In the genomic region with DNA sequence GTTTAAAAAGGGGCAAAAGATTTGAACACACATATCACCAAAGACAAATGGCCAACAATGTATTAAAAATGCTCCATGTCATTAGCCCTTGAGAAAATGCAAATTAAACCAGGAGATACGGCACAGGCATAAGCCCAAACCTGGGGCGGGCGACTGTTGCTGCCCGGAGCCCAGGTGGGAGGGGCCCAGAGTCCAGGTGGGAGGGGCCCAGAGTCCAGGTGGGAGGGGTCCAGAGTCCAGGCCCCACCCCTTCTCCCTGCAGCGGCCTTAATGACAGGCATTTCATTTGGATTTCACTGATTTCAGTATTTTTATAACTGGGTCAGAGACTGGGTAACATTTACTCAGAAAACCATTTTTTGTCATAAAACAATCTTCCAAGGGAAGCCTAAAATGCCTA, we compare ENCODE assay signal across 2 cellular contexts.
TF ChIP-seq lines count a peak whose summit lies in the region.

No MANE protein-coding gene starts in this region.

TF ChIP-seq in IMR-90, 13 proteins besides CTCF, POLR2A, EP300 and RAD21:
- TF ChIP-seq, protein P1, sequence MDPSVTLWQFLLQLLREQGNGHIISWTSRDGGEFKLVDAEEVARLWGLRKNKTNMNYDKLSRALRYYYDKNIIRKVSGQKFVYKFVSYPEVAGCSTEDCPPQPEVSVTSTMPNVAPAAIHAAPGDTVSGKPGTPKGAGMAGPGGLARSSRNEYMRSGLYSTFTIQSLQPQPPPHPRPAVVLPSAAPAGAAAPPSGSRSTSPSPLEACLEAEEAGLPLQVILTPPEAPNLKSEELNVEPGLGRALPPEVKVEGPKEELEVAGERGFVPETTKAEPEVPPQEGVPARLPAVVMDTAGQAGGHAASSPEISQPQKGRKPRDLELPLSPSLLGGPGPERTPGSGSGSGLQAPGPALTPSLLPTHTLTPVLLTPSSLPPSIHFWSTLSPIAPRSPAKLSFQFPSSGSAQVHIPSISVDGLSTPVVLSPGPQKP (IDR thresholded peaks at IDR 0.05; ENCODE audit: borderline replicate concordance, low read depth, low read length), result no peak
- TF ChIP-seq, protein P2, sequence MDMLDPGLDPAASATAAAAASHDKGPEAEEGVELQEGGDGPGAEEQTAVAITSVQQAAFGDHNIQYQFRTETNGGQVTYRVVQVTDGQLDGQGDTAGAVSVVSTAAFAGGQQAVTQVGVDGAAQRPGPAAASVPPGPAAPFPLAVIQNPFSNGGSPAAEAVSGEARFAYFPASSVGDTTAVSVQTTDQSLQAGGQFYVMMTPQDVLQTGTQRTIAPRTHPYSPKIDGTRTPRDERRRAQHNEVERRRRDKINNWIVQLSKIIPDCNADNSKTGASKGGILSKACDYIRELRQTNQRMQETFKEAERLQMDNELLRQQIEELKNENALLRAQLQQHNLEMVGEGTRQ (IDR thresholded peaks at IDR 0.05; ENCODE audit: low read depth, low read length), result no peak
- no peak for TF ChIP-seq SMC3 (IDR thresholded peaks at IDR 0.05; ENCODE audit: low read depth, low read length)
- TF ChIP-seq CEBPB (IDR thresholded peaks at IDR 0.05; ENCODE audit: low read depth, low read length), result no peak
- TF ChIP-seq CHD1 (IDR thresholded peaks at IDR 0.05; ENCODE audit: low read depth, low read length), result no peak
- TF ChIP-seq FOS (IDR thresholded peaks at IDR 0.05; ENCODE audit: low read depth, low read length), result no peak
- no peak for TF ChIP-seq NFE2L2 (IDR thresholded peaks at IDR 0.05; ENCODE audit: low read depth, low read length)
- no peak for TF ChIP-seq MAFK (IDR thresholded peaks at IDR 0.05; ENCODE audit: low read depth, low read length)
- no peak for TF ChIP-seq BHLHE40 (IDR thresholded peaks at IDR 0.05; ENCODE audit: low read depth, low read length)
- TF ChIP-seq MXI1 (IDR thresholded peaks at IDR 0.05; ENCODE audit: borderline replicate concordance, low read depth, low read length), result no peak
- no peak for TF ChIP-seq RFX5 (IDR thresholded peaks at IDR 0.05; ENCODE audit: low read depth, low read length)
- TF ChIP-seq MAZ (IDR thresholded peaks at IDR 0.05; ENCODE audit: borderline replicate concordance, low read depth, low read length), result no peak
- no peak for TF ChIP-seq RCOR1 (IDR thresholded peaks at IDR 0.05; ENCODE audit: insufficient replicate concordance, low read length)

TF ChIP-seq in K562, 482 proteins besides CTCF, POLR2A, EP300 and RAD21:
- TF ChIP-seq FOXP1 (CRISPR knock-in tag; IDR thresholded peaks at IDR 0.05), result no peak
- TF ChIP-seq, protein P3, sequence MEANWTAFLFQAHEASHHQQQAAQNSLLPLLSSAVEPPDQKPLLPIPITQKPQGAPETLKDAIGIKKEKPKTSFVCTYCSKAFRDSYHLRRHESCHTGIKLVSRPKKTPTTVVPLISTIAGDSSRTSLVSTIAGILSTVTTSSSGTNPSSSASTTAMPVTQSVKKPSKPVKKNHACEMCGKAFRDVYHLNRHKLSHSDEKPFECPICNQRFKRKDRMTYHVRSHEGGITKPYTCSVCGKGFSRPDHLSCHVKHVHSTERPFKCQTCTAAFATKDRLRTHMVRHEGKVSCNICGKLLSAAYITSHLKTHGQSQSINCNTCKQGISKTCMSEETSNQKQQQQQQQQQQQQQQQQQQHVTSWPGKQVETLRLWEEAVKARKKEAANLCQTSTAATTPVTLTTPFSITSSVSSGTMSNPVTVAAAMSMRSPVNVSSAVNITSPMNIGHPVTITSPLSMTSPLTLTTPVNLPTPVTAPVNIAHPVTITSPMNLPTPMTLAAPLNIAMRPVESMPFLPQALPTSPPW (CRISPR knock-in tag; IDR thresholded peaks at IDR 0.05), result 0 out of 2 replicates have a peak, but pooled peaks have one; percentile 20
